Comparison of ENCODE assay signal across 8 cellular contexts in genomic region chr17:75875940-75876189, GRCh38. TPM values are rescaled to one million over a fixed set of nuclear protein-coding genes. Genes with fewer than 3 reads are reported as not detected.
DNase-seq lines count a peak whose midpoint lies in the region; ATAC-seq and TF ChIP-seq lines count a peak whose summit lies in the region.

No MANE protein-coding gene starts in this region.

- no peak overlapping the region for H2AK5ac ChIP-seq in trophoblast cell (ENCODE audit: low read length)

- H3K79me2 ChIP-seq in trophoblast cell (ENCODE audit: control insufficient read depth, insufficient read depth, low read length, poor library complexity), result no peaks in the 10 kb centered on the region

- H3K79me1 ChIP-seq in trophoblast cell (ENCODE audit: low read length), result no peaks in the 10 kb centered on the region

- H3K36me3 ChIP-seq in NT2/D1 (ENCODE audit: insufficient read depth, insufficient read length, low read length) (peaks cover 32% of the 10 kb centered on the region), trophoblast cell (ENCODE audit: control insufficient read depth in 1 of 2, insufficient read depth in 2 of 2, low read length in 2 of 2) (no peaks in the 10 kb centered on the region)

- H3K9ac ChIP-seq in NT2/D1 (ENCODE audit: insufficient read length, low read depth) (peak overlapping the region; percentile 61), trophoblast cell (ENCODE audit: low read length) (no peak overlapping the region)

- no peaks in the 10 kb centered on the region for H3K9me3 Mint-ChIP-seq in CD4-positive, alpha-beta T cell

- POLR2A ChIA-PET in CD4-positive, alpha-beta T cell (lab: Charles Lee), result interaction anchor here (0.6 to 10.9 kb wide), 21 partner anchors 11 to 796 kb away, joined by 3 to 230 read pairs (median 5); partner anchors contain the start of genes FBF1, GALK1, TRIM65 and UNC13D

- no peak overlapping the region for H3K23ac ChIP-seq in trophoblast cell (ENCODE audit: low read length)

- H3K4me1 Mint-ChIP-seq in CD4-positive, alpha-beta T cell (ENCODE audit: low read depth), result peaks cover 50% of the 10 kb centered on the region

- H3K36me3 Mint-ChIP-seq in CD4-positive, alpha-beta T cell (ENCODE audit: low read depth), result peaks cover 5% of the 10 kb centered on the region

- no CpG with 5 or more reads among the region's 5 CpGs for WGBS in trophoblast cell (ENCODE audit: extremely low coverage, insufficient coverage, insufficient read length)
- 0 to 8% methylated on average over 5 of the region's 5 CpGs for WGBS in lower leg skin, 2 donors

- CTCF ChIA-PET in CD4-positive, alpha-beta T cell (lab: Charles Lee), result interaction anchor here (0.6 to 4.8 kb wide), 9 partner anchors 11 to 73 kb away, joined by 3 to 50 read pairs (median 5); partner anchors contain the start of genes TRIM65, UNC13D and WBP2

- H4K8ac ChIP-seq in trophoblast cell (ENCODE audit: low read depth, low read length), result no peak overlapping the region

- no peak for TF ChIP-seq CTCF in CD4-positive, alpha-beta T cell (IDR thresholded peaks at IDR 0.05)
- TF ChIP-seq CTCF in dorsolateral prefrontal cortex (IDR thresholded peaks at IDR 0.05 in 54 of 56, conservative IDR thresholded peaks at IDR 0.05 in 2 of 56; ENCODE audit: low read depth in 1 of 56, partially characterized antibody in 56 of 56) (no peak), lower leg skin (IDR thresholded peaks at IDR 0.05) (no peak)

- H3K4me3 Mint-ChIP-seq in CD4-positive, alpha-beta T cell, result peak overlapping the region; percentile 91

- intact Hi-C loops in CD4-positive, alpha-beta T cell (cut with DNase I, micrococcal nuclease), result loop anchor here (2.0 to 5.0 kb wide), 3 partner anchors 19 to 34 kb away; partner anchors contain the start of genes TRIM65 (in 1 of the 2) and UNC13D (in 1 of the 2)
- intact Hi-C loops in dorsolateral prefrontal cortex (cut with DNase I) (loop anchor here in 1 of 2 donors (5.0 kb wide), 1 partner anchor 89 kb away; no protein-coding TSS in a partner anchor), lower leg skin (cut with DNase I; ENCODE audit: low total_unique reads) (no loop called here)

- no peak overlapping the region for H3K4me2 ChIP-seq in trophoblast cell (ENCODE audit: low read length)

- H2BK12ac ChIP-seq in trophoblast cell (ENCODE audit: low read length), result no peak overlapping the region

- H2AFZ ChIP-seq in trophoblast cell (ENCODE audit: insufficient read depth, low read length, poor library complexity), result peak overlapping the region; percentile 39

- H3K4me1 ChIP-seq in NT2/D1 (ENCODE audit: insufficient read depth, insufficient read length) (peaks cover 22% of the 10 kb centered on the region), trophoblast cell (ENCODE audit: control insufficient read depth in 1 of 2, insufficient read depth in 2 of 2, low read length in 2 of 2) (peaks cover 18 to 28% of the 10 kb centered on the region in 2 experiments)

- no peak overlapping the region for H2BK5ac ChIP-seq in trophoblast cell (ENCODE audit: low read depth, low read length, poor library complexity)

- no peaks in the 10 kb centered on the region for H3K27me3 Mint-ChIP-seq in CD4-positive, alpha-beta T cell

- no peak overlapping the region for H2BK120ac ChIP-seq in trophoblast cell (ENCODE audit: insufficient read depth, low read length, poor library complexity)

- no peak overlapping the region for H3K4ac ChIP-seq in trophoblast cell (ENCODE audit: low read depth, low read length)

- no peak for TF ChIP-seq POLR2A in lower leg skin (IDR thresholded peaks at IDR 0.05)

- no peaks in the 10 kb centered on the region for H3K27me3 ChIP-seq in CD4-positive, alpha-beta T cell (ENCODE audit: control insufficient read depth, insufficient read depth, low read length)
- H3K27me3 ChIP-seq in NT2/D1 (ENCODE audit: insufficient read depth, insufficient read length) (peaks cover 13% of the 10 kb centered on the region), dorsolateral prefrontal cortex (no peaks in the 10 kb centered on the region), trophoblast cell (ENCODE audit: insufficient read depth, low read length) (peaks cover 19% of the 10 kb centered on the region)

- no peak overlapping the region for H4K91ac ChIP-seq in trophoblast cell (ENCODE audit: low read depth, low read length)

- peak overlapping the region; percentile 91 for H3K27ac Mint-ChIP-seq in CD4-positive, alpha-beta T cell

- no peak for DNase-seq in CD4-positive, alpha-beta T cell
- no peak for DNase-seq in NT2/D1 (ENCODE audit: low read depth, low spot score)
- DNase-seq in dorsolateral prefrontal cortex, result peak in 1 of 10 donors; percentile 44
- DNase-seq in trophoblast cell, result no peak
- no peak for DNase-seq in lower leg skin (ENCODE audit: low spot score in 2 of 2)
- DNase-seq in activated gamma-delta T cell treated with Interleukin-2 at 50 U/mL for 16 hours, result no peak

- no peaks in the 10 kb centered on the region for H3K9me3 ChIP-seq in CD4-positive, alpha-beta T cell (ENCODE audit: control insufficient read depth, low read length)
- no peaks in the 10 kb centered on the region for H3K9me3 ChIP-seq in NT2/D1 (ENCODE audit: insufficient read depth, low read length)
- H3K9me3 ChIP-seq in trophoblast cell (ENCODE audit: insufficient read depth, low read depth, low read length), result peaks cover 2% of the 10 kb centered on the region

- peak overlapping the region; percentile 66 for H3K27ac ChIP-seq in CD4-positive, alpha-beta T cell (ENCODE audit: low read depth, low read length)
- H3K27ac ChIP-seq in dorsolateral prefrontal cortex, result peak overlapping the region; percentile 42 to 99 (median 94)
- no peak overlapping the region for H3K27ac ChIP-seq in trophoblast cell (ENCODE audit: low read depth, low read length)

- H3K4me3 ChIP-seq in NT2/D1 (ENCODE audit: insufficient read length, low read depth) (no peak overlapping the region), dorsolateral prefrontal cortex (peak overlapping the region in 46 of 59 donors; percentile 3 to 82 (median 72)), trophoblast cell (ENCODE audit: low read depth, low read length) (no peak overlapping the region), lower leg skin (ENCODE audit: low read depth, poor library complexity, severe bottlenecking) (no peak overlapping the region)

- ATAC-seq in CD4-positive, alpha-beta T cell (ENCODE audit: poor library complexity), result no peak
- ATAC-seq in HG03354 (IDR thresholded peaks at IDR 0.05; ENCODE audit: poor library complexity, severe bottlenecking, unreplicated experiment), result no peak
- no peak for ATAC-seq in activated CD4-positive, CD25-positive, alpha-beta regulatory T cell treated with anti-CD3 and anti-CD28 coated beads, Interleukin-2, amount 50 U/mL, for 24 hours

- H3K18ac ChIP-seq in trophoblast cell (ENCODE audit: low read length), result no peak overlapping the region

- no peak overlapping the region for H4K12ac ChIP-seq in trophoblast cell (ENCODE audit: low read depth, low read length)

- no peak overlapping the region for H3K14ac ChIP-seq in trophoblast cell (ENCODE audit: low read length)

RNA-seq across cellular contexts. Expression of gene TRIM47, which starts 2.5 kb away (rescaled TPM):
- total RNA-seq in CD4-positive, alpha-beta T cell, result 1 to 10 TPM; 2.3 to 2.8 TPM
- total RNA-seq in dorsolateral prefrontal cortex (100 to 1,000 TPM in 3 of 120 experiments, 10 to 100 TPM in 117; 19.7 to 109 (median 43.9) TPM), lower leg skin (10 to 100 TPM; 33.2 to 62.5 (median 41.5) TPM)
- 1.0 and 1.4 TPM in 2 replicates for polyA plus RNA-seq in trophoblast cell (2013)

RNA-seq across cellular contexts. Expression of gene WBP2, which starts 20.7 kb away (rescaled TPM):
- 100 to 1,000 TPM in 1 of 2 experiments, 10 to 100 TPM in 1; 98.5 to 114 TPM for total RNA-seq in CD4-positive, alpha-beta T cell
- 100 to 1,000 TPM; 311 to 523 (median 421) TPM for total RNA-seq in dorsolateral prefrontal cortex
- polyA plus RNA-seq in trophoblast cell (2013), result 131 and 133 TPM in 2 replicates
- 100 to 1,000 TPM in 2 of 4 donors, 10 to 100 TPM in 2; 74.2 to 149 (median 93.8) TPM for total RNA-seq in lower leg skin

RNA-seq across cellular contexts. Expression of gene TRIM65, which starts 20.9 kb away (rescaled TPM):
- total RNA-seq in CD4-positive, alpha-beta T cell, result 10 to 100 TPM in 1 of 2 experiments, 1 to 10 TPM in 1; 9.9 to 11.7 TPM
- 10 to 100 TPM; 11.9 to 37.4 (median 20.2) TPM for total RNA-seq in dorsolateral prefrontal cortex
- 7.5 and 7.7 TPM in 2 replicates for polyA plus RNA-seq in trophoblast cell (2013)
- 10 to 100 TPM; 23.1 to 36.3 (median 32.2) TPM for total RNA-seq in lower leg skin

RNA-seq across cellular contexts. Expression of gene MRPL38, which starts 28.8 kb away (rescaled TPM):
- total RNA-seq in CD4-positive, alpha-beta T cell, result 100 to 1,000 TPM; 146 to 147 TPM
- total RNA-seq in dorsolateral prefrontal cortex (100 to 1,000 TPM in 56 of 120 experiments, 10 to 100 TPM in 64; 65.1 to 138 (median 98.8) TPM), lower leg skin (10 to 100 TPM; 36.5 to 64.7 (median 49.0) TPM)
- polyA plus RNA-seq in trophoblast cell (2013), result 45.9 and 48.7 TPM in 2 replicates

RNA-seq across cellular contexts. Expression of gene UNC13D, which starts 31.7 kb away (rescaled TPM):
- total RNA-seq in CD4-positive, alpha-beta T cell, result 100 to 1,000 TPM; 110 to 112 TPM
- total RNA-seq in dorsolateral prefrontal cortex, result 10 to 100 TPM in 85 of 120 experiments, 1 to 10 TPM in 35; 3.9 to 40.2 (median 13.0) TPM
- polyA plus RNA-seq in trophoblast cell (2013), result 4.4 and 4.9 TPM in 2 replicates
- total RNA-seq in lower leg skin, result 1 to 10 TPM; 5.0 to 9.1 (median 7.6) TPM

Comparison
In these comparisons a context has a peak if more than half of its experiments do, and no peak if none do; other contexts are left out.
1. H3K4me3 ChIP-seq: peak in dorsolateral prefrontal cortex (46 of 59); none in NT2/D1 (single experiment), trophoblast cell (single experiment) and lower leg skin (single experiment).
2. RNA of gene TRIM47, which starts 2.5 kb away (total RNA-seq): 19.7 to 109 TPM in dorsolateral prefrontal cortex and 33.2 to 62.5 TPM in lower leg skin; 2.3 to 2.8 TPM in CD4-positive, alpha-beta T cell; every median in the first group is over 4 times any median in the second.